1 cellular context compared by ENCODE assay signal in genomic region chr12:68686595-68687521, GRCh38.
TF ChIP-seq lines count a peak whose summit lies in the region.

Gene NUP107, plus strand, starts transcription at chr12:68686978. Its CDS starts 88 bp downstream, at chr12:68687066.

TF ChIP-seq in HepG2, 621 proteins besides CTCF, POLR2A, EP300 and RAD21 (continued from another document and continues in another):
- TF ChIP-seq PBX3 (CRISPR knock-in tag; IDR thresholded peaks at IDR 0.05; ENCODE audit: borderline replicate concordance), result no peak
- no peak for TF ChIP-seq ZNF382 (CRISPR knock-in tag; IDR thresholded peaks at IDR 0.05; ENCODE audit: borderline replicate concordance)
- TF ChIP-seq TBL1XR1 (IDR thresholded peaks at IDR 0.05; ENCODE audit: borderline replicate concordance, low read length, partially characterized antibody), result peak; percentile 93
- TF ChIP-seq MZF1 (CRISPR knock-in tag; IDR thresholded peaks at IDR 0.05; ENCODE audit: borderline replicate concordance), result no peak
- TF ChIP-seq TCF7 (IDR thresholded peaks at IDR 0.05; ENCODE audit: low read depth), result no peak
- TF ChIP-seq CHD4 (IDR thresholded peaks at IDR 0.05; ENCODE audit: borderline replicate concordance, low read length), result no peak
- TF ChIP-seq GMEB1 (CRISPR knock-in tag; IDR thresholded peaks at IDR 0.05; ENCODE audit: borderline replicate concordance), result peak; percentile 76; the same call in 1 of the 2 replicates
- TF ChIP-seq ZSCAN9 (CRISPR knock-in tag; IDR thresholded peaks at IDR 0.05; ENCODE audit: borderline replicate concordance), result peak; percentile 97
- TF ChIP-seq FLYWCH1 (CRISPR knock-in tag; IDR thresholded peaks at IDR 0.05), result no peak
- TF ChIP-seq ZNF343 (CRISPR knock-in tag; IDR thresholded peaks at IDR 0.05), result no peak
- TF ChIP-seq, protein P1, sequence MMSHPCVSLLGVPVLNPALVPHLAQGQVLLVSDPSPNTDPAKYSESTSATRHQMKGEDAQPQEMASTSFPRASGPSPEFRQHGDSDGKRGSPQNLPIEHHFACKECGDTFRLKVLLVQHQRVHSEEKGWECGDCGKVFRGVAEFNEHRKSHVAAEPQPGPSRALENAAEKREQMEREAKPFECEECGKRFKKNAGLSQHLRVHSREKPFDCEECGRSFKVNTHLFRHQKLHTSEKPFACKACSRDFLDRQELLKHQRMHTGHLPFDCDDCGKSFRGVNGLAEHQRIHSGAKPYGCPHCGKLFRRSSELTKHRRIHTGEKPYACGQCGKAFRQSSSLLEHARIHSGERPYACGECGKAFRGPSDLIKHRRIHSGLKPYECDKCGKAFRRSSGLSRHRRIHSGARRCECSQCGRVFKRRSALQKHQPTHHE (CRISPR knock-in tag; IDR thresholded peaks at IDR 0.05; ENCODE audit: borderline replicate concordance), result no peak
- TF ChIP-seq, protein P2, sequence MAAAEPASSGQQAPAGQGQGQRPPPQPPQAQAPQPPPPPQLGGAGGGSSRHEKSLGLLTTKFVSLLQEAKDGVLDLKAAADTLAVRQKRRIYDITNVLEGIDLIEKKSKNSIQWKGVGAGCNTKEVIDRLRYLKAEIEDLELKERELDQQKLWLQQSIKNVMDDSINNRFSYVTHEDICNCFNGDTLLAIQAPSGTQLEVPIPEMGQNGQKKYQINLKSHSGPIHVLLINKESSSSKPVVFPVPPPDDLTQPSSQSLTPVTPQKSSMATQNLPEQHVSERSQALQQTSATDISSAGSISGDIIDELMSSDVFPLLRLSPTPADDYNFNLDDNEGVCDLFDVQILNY (CRISPR knock-in tag; conservative IDR thresholded peaks at IDR 0.05), result peak; percentile 98
- peak; percentile 53 for TF ChIP-seq ZNF891 (CRISPR knock-in tag; IDR thresholded peaks at IDR 0.05)
- TF ChIP-seq ZNF670 (CRISPR knock-in tag; IDR thresholded peaks at IDR 0.05; ENCODE audit: borderline replicate concordance), result peak; percentile 92
- TF ChIP-seq KLF16 (CRISPR knock-in tag; IDR thresholded peaks at IDR 0.05), result peak in 1 of 2 experiments; percentile 98; a peak in 2 of 4 replicates
- no peak for TF ChIP-seq CENPX (CRISPR knock-in tag; IDR thresholded peaks at IDR 0.05)
- TF ChIP-seq ZBTB14 (CRISPR knock-in tag; IDR thresholded peaks at IDR 0.05), result 0 out of 2 replicates have a peak, but pooled peaks have one; percentile 13
- peak; percentile 90; the same call in 1 of the 2 replicates for TF ChIP-seq KLF9 (CRISPR knock-in tag; IDR thresholded peaks at IDR 0.05; ENCODE audit: low read depth)
- no peak; the same call in 1 of the 2 replicates for TF ChIP-seq WIZ (CRISPR knock-in tag; IDR thresholded peaks at IDR 0.05)
- peak; percentile 68 for TF ChIP-seq CEBPG (CRISPR knock-in tag; IDR thresholded peaks at IDR 0.05)
- peak; percentile 78 for TF ChIP-seq SKI (IDR thresholded peaks at IDR 0.05; ENCODE audit: partially characterized antibody)
- peak; percentile 78; the same call in 1 of the 2 replicates for TF ChIP-seq ZNF605 (CRISPR knock-in tag; IDR thresholded peaks at IDR 0.05)
- no peak for TF ChIP-seq ZNF672 (CRISPR knock-in tag; IDR thresholded peaks at IDR 0.05)
- TF ChIP-seq ZEB1 (IDR thresholded peaks at IDR 0.05; ENCODE audit: insufficient replicate concordance, low read depth), result peak; percentile 57
- TF ChIP-seq IRF2 (CRISPR knock-in tag; IDR thresholded peaks at IDR 0.05), result peak; percentile 97
- no peak for TF ChIP-seq EED (CRISPR knock-in tag; IDR thresholded peaks at IDR 0.05)
- no peak for TF ChIP-seq ZSCAN25 (CRISPR knock-in tag; IDR thresholded peaks at IDR 0.05)
- TF ChIP-seq ZNF775 (CRISPR knock-in tag; IDR thresholded peaks at IDR 0.05; ENCODE audit: borderline replicate concordance), result no peak
- TF ChIP-seq, protein P3, sequence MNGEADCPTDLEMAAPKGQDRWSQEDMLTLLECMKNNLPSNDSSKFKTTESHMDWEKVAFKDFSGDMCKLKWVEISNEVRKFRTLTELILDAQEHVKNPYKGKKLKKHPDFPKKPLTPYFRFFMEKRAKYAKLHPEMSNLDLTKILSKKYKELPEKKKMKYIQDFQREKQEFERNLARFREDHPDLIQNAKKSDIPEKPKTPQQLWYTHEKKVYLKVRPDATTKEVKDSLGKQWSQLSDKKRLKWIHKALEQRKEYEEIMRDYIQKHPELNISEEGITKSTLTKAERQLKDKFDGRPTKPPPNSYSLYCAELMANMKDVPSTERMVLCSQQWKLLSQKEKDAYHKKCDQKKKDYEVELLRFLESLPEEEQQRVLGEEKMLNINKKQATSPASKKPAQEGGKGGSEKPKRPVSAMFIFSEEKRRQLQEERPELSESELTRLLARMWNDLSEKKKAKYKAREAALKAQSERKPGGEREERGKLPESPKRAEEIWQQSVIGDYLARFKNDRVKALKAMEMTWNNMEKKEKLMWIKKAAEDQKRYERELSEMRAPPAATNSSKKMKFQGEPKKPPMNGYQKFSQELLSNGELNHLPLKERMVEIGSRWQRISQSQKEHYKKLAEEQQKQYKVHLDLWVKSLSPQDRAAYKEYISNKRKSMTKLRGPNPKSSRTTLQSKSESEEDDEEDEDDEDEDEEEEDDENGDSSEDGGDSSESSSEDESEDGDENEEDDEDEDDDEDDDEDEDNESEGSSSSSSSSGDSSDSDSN (CRISPR knock-in tag; IDR thresholded peaks at IDR 0.05), result peak; percentile 73; the same call in 1 of the 2 replicates
- TF ChIP-seq HOXA9 (CRISPR knock-in tag; IDR thresholded peaks at IDR 0.05; ENCODE audit: borderline replicate concordance), result 0 out of 2 replicates have a peak, but pooled peaks have one; percentile 25
- TF ChIP-seq MTF2 (CRISPR knock-in tag; IDR thresholded peaks at IDR 0.05; ENCODE audit: borderline replicate concordance), result no peak
- TF ChIP-seq CENPBD1 (CRISPR knock-in tag; IDR thresholded peaks at IDR 0.05; ENCODE audit: borderline replicate concordance, low read depth), result no peak
- TF ChIP-seq, protein P4, sequence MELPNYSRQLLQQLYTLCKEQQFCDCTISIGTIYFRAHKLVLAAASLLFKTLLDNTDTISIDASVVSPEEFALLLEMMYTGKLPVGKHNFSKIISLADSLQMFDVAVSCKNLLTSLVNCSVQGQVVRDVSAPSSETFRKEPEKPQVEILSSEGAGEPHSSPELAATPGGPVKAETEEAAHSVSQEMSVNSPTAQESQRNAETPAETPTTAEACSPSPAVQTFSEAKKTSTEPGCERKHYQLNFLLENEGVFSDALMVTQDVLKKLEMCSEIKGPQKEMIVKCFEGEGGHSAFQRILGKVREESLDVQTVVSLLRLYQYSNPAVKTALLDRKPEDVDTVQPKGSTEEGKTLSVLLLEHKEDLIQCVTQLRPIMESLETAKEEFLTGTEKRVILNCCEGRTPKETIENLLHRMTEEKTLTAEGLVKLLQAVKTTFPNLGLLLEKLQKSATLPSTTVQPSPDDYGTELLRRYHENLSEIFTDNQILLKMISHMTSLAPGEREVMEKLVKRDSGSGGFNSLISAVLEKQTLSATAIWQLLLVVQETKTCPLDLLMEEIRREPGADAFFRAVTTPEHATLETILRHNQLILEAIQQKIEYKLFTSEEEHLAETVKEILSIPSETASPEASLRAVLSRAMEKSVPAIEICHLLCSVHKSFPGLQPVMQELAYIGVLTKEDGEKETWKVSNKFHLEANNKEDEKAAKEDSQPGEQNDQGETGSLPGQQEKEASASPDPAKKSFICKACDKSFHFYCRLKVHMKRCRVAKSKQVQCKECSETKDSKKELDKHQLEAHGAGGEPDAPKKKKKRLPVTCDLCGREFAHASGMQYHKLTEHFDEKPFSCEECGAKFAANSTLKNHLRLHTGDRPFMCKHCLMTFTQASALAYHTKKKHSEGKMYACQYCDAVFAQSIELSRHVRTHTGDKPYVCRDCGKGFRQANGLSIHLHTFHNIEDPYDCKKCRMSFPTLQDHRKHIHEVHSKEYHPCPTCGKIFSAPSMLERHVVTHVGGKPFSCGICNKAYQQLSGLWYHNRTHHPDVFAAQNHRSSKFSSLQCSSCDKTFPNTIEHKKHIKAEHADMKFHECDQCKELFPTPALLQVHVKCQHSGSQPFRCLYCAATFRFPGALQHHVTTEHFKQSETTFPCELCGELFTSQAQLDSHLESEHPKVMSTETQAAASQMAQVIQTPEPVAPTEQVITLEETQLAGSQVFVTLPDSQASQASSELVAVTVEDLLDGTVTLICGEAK (IDR thresholded peaks at IDR 0.05), result peak; percentile 99
- TF ChIP-seq, protein P4 (CRISPR knock-in tag; IDR thresholded peaks at IDR 0.05), result peak; percentile 86
- TF ChIP-seq RXRA (CRISPR knock-in tag; IDR thresholded peaks at IDR 0.05), result peak; percentile 71
- TF ChIP-seq HOXA3 (CRISPR knock-in tag; IDR thresholded peaks at IDR 0.05), result peak; percentile 93; the same call in 1 of the 2 replicates
- TF ChIP-seq MLXIP (CRISPR knock-in tag; IDR thresholded peaks at IDR 0.05; ENCODE audit: borderline replicate concordance), result no peak
